In genomic region chr13:85137516-85137915, GRCh38 we compare ENCODE assay signal across 18 cellular contexts.
DNase-seq lines count a peak whose midpoint lies in the region; ATAC-seq and TF ChIP-seq lines count a peak whose summit lies in the region.
"Had no signal": no experiment of that assay in that cellular context is flagged by ENCODE, and none has a peak within 500 bp of the region (broad histone marks: within the 10 kb centered on the region; RNA-seq: fewer than 3 reads in every experiment).

No MANE protein-coding gene starts in this region.

- TF ChIP-seq CTCF in mammary epithelial cell (conservative IDR thresholded peaks at IDR 0.05 in 1 of 2, IDR thresholded peaks at IDR 0.05 in 1 of 2; ENCODE audit: extremely low read depth in 1 of 2, insufficient read depth in 1 of 2, low read depth in 1 of 2, low read length in 2 of 2): no peak
- TF ChIP-seq CTCF in MCF 10A (IDR thresholded peaks at IDR 0.05; ENCODE audit: unreplicated experiment): no peak
- no peak for TF ChIP-seq CTCF in SK-N-SH (IDR thresholded peaks at IDR 0.05)

- H3K9me3 Mint-ChIP-seq in MCF 10A (ENCODE audit: unreplicated experiment): no peaks in the 10 kb centered on the region
- H3K9me3 Mint-ChIP-seq: GM23338 had no signal

- BruUV-seq in mammary epithelial cell (replicated peaks; lab: Mats Ljungman, UMichigan) (no TSS peak), MCF 10A (replicated peaks; lab: Mats Ljungman, UMichigan) (no TSS peak)

- no peak for ATAC-seq in GM21367 (IDR thresholded peaks at IDR 0.05; ENCODE audit: unreplicated experiment)
- ATAC-seq: GM23338, HCT116, Panc1 had no signal

- H3K4me1 ChIP-seq in mammary epithelial cell (ENCODE audit: insufficient read depth, low read length): peaks cover 24% of the 10 kb centered on the region
- H3K4me1 ChIP-seq in SK-N-SH (ENCODE audit: control insufficient read depth in 1 of 2, insufficient read depth in 2 of 2, low read depth in 1 of 2, low read length in 1 of 2): peaks cover 0 to 4% of the 10 kb centered on the region in 2 experiments; a peak in 1 of 4 replicates
- H3K4me1 ChIP-seq: SJSA1 had no signal

- no peaks in the 10 kb centered on the region for H3K27me3 Mint-ChIP-seq in MCF 10A (ENCODE audit: insufficient read depth, unreplicated experiment)
- H3K27me3 Mint-ChIP-seq: B cell had no signal

- POLR2A ChIA-PET in MCF 10A (lab: Yijun Ruan, JAX) (no interaction called here), SK-N-SH (lab: Yijun Ruan, JAX) (no interaction called here)

- no peak overlapping the region for H3K27ac Mint-ChIP-seq in MCF 10A (ENCODE audit: low read depth, unreplicated experiment)
- H3K27ac Mint-ChIP-seq: B cell, GM23338 had no signal

- 0% methylated on average over 1 of the region's 1 CpG for WGBS in mammary epithelial cell (ENCODE audit: low coverage, missing lambda C conversion rate)
- 3% methylated on average over 1 of the region's 1 CpG for WGBS in SK-N-SH (ENCODE audit: low lambda C conversion rate)

- H3K4me2 ChIP-seq in mammary epithelial cell (ENCODE audit: insufficient read depth, low read depth, low read length) (peak overlapping the region; percentile 52), SK-N-SH (no peak overlapping the region)
- H3K4me2 ChIP-seq: GM23338 had no signal

- peaks cover 5% of the 10 kb centered on the region for H3K36me3 Mint-ChIP-seq in MCF 10A (ENCODE audit: insufficient read depth, unreplicated experiment)

- H3K27me3 ChIP-seq in mammary epithelial cell (ENCODE audit: insufficient read depth, low read length) (no peaks in the 10 kb centered on the region), SK-N-SH (ENCODE audit: insufficient read depth) (no peaks in the 10 kb centered on the region)
- H3K27me3 ChIP-seq: SJSA1 had no signal

- no peak overlapping the region for H3K4me3 Mint-ChIP-seq in MCF 10A (ENCODE audit: unreplicated experiment)
- H3K4me3 Mint-ChIP-seq: B cell, GM23338 had no signal

- no peaks in the 10 kb centered on the region for H4K20me1 ChIP-seq in mammary epithelial cell (ENCODE audit: insufficient read depth, low read length)
- no peaks in the 10 kb centered on the region for H4K20me1 ChIP-seq in SK-N-SH (ENCODE audit: insufficient read depth)

- H3K9me3 ChIP-seq in mammary epithelial cell (replicated peaks; ENCODE audit: insufficient read depth, low read length): no peaks in the 10 kb centered on the region
- no peaks in the 10 kb centered on the region for H3K9me3 ChIP-seq in SK-N-SH
- H3K9me3 ChIP-seq: SJSA1 had no signal

- CTCF ChIA-PET in mammary epithelial cell (lab: Charles Lee; ENCODE audit: low non-redundant PET): no interaction called here
- CTCF ChIA-PET in MCF 10A (lab: Yijun Ruan, JAX): no interaction called here
- CTCF ChIA-PET in SK-N-SH (lab: Yijun Ruan, JAX): no interaction called here

- peak; percentile 32 for DNase-seq in mammary epithelial cell
- DNase-seq in MCF 10A (ENCODE audit: unreplicated experiment): no peak
- peak; percentile 44 for DNase-seq in SK-N-SH
- peak; percentile 75 for DNase-seq in foreskin melanocyte
- DNase-seq in NOMO-1 treated with dmso at 0.1 percent for 144 hours (lab: John Stamatoyannopoulos, UW; ENCODE audit: unreplicated experiment): no peak
- no peak for DNase-seq in NCI-H748 treated with DMSO at 0.1 percent for 48 hours (lab: John Stamatoyannopoulos, UW)
- DNase-seq in MV-4-11 (lab: John Stamatoyannopoulos, UW): no peak
- DNase-seq: 8988T, GDM1, NCI-H2029 treated with DMSO at 0.1 percent for 48 hours, NCI-H510A treated with DMSO at 0.1 percent for 48 hours, SW 1271 had no signal

- H2AFZ ChIP-seq in mammary epithelial cell (ENCODE audit: low read depth, low read length): peak overlapping the region; percentile 78
- H2AFZ ChIP-seq in SK-N-SH (ENCODE audit: low read depth): peak overlapping the region; percentile 62
- H2AFZ ChIP-seq: GM23338 had no signal

- peaks cover 14% of the 10 kb centered on the region for H3K4me1 Mint-ChIP-seq in MCF 10A (ENCODE audit: insufficient read depth, unreplicated experiment)
- H3K4me1 Mint-ChIP-seq: B cell had no signal

- H3K9ac ChIP-seq in mammary epithelial cell (ENCODE audit: insufficient read depth, low read length): no peak overlapping the region
- no peak overlapping the region for H3K9ac ChIP-seq in SK-N-SH

- in situ Hi-C loops in mammary epithelial cell (cut with MboI; ENCODE audit: low sequenced_read_pairs in 2 of 2): no loop called here

- no peak for TF ChIP-seq RAD21 in SK-N-SH (IDR thresholded peaks at IDR 0.05; ENCODE audit: low read length)

- dilution Hi-C loops in mammary epithelial cell (cut with HindIII; ENCODE audit: low sequenced_read_pairs): no loop called here

- TF ChIP-seq EP300 in SK-N-SH (IDR thresholded peaks at IDR 0.05; ENCODE audit: borderline replicate concordance in 1 of 2, low read depth in 1 of 2, low read length in 1 of 2): peak in 1 of 2 experiments; percentile 39; a peak in 1 of 4 replicates

- H3K9me2 ChIP-seq in SK-N-SH: no peaks in the 10 kb centered on the region

- peaks cover 3% of the 10 kb centered on the region for H3F3A ChIP-seq in SK-N-SH (replicated peaks; ENCODE audit: insufficient read depth)

- H3K4me3 ChIP-seq in mammary epithelial cell (replicated peaks in 1 of 3; ENCODE audit: insufficient read depth in 1 of 3, low read depth in 2 of 3, low read length in 3 of 3): no peak overlapping the region
- no peak overlapping the region for H3K4me3 ChIP-seq in SK-N-SH (ENCODE audit: low read depth in 2 of 2, low read length in 1 of 2)
- H3K4me3 ChIP-seq: GM23338, SJSA1 had no signal

- H3K27ac ChIP-seq in mammary epithelial cell (ENCODE audit: insufficient read depth, low read depth, low read length): peak overlapping the region; percentile 27
- peak overlapping the region in 1 of 2 experiments; percentile 79; a peak in 1 of 4 replicates for H3K27ac ChIP-seq in SK-N-SH (ENCODE audit: low read depth in 2 of 2, low read length in 1 of 2)
- H3K27ac ChIP-seq: SJSA1 had no signal

- intact Hi-C loops in mammary epithelial cell (cut with micrococcal nuclease) (no loop called here), MCF 10A (cut with micrococcal nuclease) (no loop called here)

- H3K36me3 ChIP-seq in mammary epithelial cell (ENCODE audit: insufficient read depth, low read length): no peaks in the 10 kb centered on the region
- H3K36me3 ChIP-seq in SK-N-SH (replicated peaks in 1 of 2; ENCODE audit: control insufficient read depth in 1 of 2, insufficient read depth in 2 of 2, low read length in 1 of 2): no peaks in the 10 kb centered on the region
- H3K36me3 ChIP-seq: SJSA1 had no signal

- H3K79me2 ChIP-seq in mammary epithelial cell (ENCODE audit: insufficient read depth, low read length) (no peaks in the 10 kb centered on the region), SK-N-SH (ENCODE audit: insufficient read depth) (no peaks in the 10 kb centered on the region)

TF ChIP-seq in SK-N-SH, 30 proteins besides CTCF, POLR2A, EP300 and RAD21:
- TF ChIP-seq GATA2 (CRISPR knock-in tag; IDR thresholded peaks at IDR 0.05): peak; percentile 61; the same call in 1 of the 2 replicates
- TF ChIP-seq MXI1 (IDR thresholded peaks at IDR 0.05; ENCODE audit: low read depth, low read length): peak; percentile 7; the same call in 1 of the 2 replicates
- no peak for TF ChIP-seq REST (IDR thresholded peaks at IDR 0.05; ENCODE audit: low read depth, low read length)
- peak; percentile 17; the same call in 1 of the 2 replicates for TF ChIP-seq TEAD4 (IDR thresholded peaks at IDR 0.05; ENCODE audit: borderline replicate concordance, insufficient read depth)

Comparison
In these comparisons a context has a peak if more than half of its experiments do, and no peak if none do; other contexts are left out.
1. DNase-seq: peak in mammary epithelial cell (single experiment), SK-N-SH (single experiment) and foreskin melanocyte (single experiment); none in MCF 10A (single experiment), NOMO-1 treated with dmso at 0.1 percent for 144 hours (single experiment), NCI-H748 treated with DMSO at 0.1 percent for 48 hours (single experiment) and MV-4-11 (single experiment).